Comparison of ENCODE assay signal across 8 cellular contexts in the genomic region with DNA sequence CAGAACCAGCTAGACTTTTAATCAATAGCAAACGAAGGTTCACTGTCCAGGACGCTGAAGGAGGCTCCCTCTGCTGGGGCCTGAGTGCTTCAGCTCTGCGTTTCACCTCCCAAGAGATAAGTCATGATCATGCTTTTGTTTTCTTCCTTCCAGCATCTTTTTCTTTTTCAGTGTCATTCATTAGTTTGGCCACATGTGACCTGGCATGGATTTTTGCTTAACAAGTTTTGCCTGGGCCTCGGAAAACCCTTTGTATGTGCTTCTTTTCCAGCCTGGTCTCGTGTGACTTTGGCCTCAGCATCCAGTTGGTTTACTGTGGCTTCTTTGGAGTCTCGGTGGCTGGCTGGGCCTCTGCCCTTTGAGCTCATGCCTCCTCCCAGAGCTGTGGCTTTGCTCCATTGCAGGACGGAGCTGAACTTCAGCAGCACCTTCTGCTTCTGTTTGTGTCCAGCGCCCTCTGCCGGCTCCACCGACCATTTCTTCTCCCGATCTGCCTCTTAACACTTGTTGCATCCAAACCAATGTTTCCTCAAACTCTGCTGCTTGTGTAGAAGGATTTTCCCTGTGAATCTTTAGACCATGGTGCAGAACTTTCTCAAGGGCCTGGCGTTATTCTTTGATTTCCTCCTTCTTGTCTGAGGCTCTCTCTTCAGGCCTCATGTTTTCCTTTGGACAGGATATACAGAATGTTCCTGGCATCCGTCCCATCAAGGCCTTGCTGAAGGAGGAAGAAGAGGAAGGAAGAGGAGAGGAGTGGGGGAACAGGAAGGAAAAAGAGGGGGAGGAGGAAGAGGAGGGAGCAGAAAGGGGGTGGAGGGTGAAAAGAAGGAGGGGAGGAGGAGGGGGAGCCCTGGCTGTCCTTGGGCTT. TPM values are rescaled to one million over a fixed set of nuclear protein-coding genes. Genes with fewer than 3 reads are reported as not detected.
DNase-seq lines count a peak whose midpoint lies in the region; ATAC-seq and TF ChIP-seq lines count a peak whose summit lies in the region.

No MANE protein-coding gene starts in this region.

- peak; percentile 68 to 83 (median 71) for TF ChIP-seq CTCF in HCT116 (IDR thresholded peaks at IDR 0.05 in 2 of 3, conservative IDR thresholded peaks at IDR 0.05 in 1 of 3; ENCODE audit: borderline replicate concordance in 1 of 3, insufficient read depth in 1 of 3, low read depth in 2 of 3, low read length in 2 of 3)

- H4K20me1 ChIP-seq in HCT116 (ENCODE audit: insufficient read depth): no peaks in the 10 kb centered on the region

- H2BK12ac ChIP-seq in mesenchymal stem cell (ENCODE audit: low read length in 2 of 2): no peak overlapping the region

- peak; percentile 82 for TF ChIP-seq RAD21 in HCT116 (IDR thresholded peaks at IDR 0.05; ENCODE audit: low read depth)

- POLR2A ChIA-PET in HCT116 (lab: Charles Lee): no interaction called here
- POLR2A ChIA-PET in activated CD4-positive, alpha-beta memory T cell treated with anti-CD3 and anti-CD28 coated beads, Interleukin-2, amount 10 ng/mL, durations not matched to agents 7 days and 5 days (lab: Charles Lee): interaction anchor here (0.9 to 1.0 kb wide), 2 partner anchors 25 to 295 kb away, joined by 3 read pairs; a partner anchor contains a TSS

- RAD21 ChIA-PET in HCT116 (lab: Charles Lee; ENCODE audit: low non-redundant PET in 1 of 2, low total read pairs in 2 of 2, uncharacterized antibody in 2 of 2, unreplicated experiment in 2 of 2): interaction anchor here (0.6 to 1.3 kb wide), 3 partner anchors 155 to 405 kb away, joined by 3 to 5 read pairs (median 3); no protein-coding TSS in a partner anchor

- DNase-seq in CD1c-positive myeloid dendritic cell (ENCODE audit: extremely low spot score): peak; percentile 80
- peak; percentile 73 for DNase-seq in HCT116 (ENCODE audit: low read depth, low spot score)
- peak; percentile 91 for DNase-seq in NCI-H82 (lab: John Stamatoyannopoulos, UW)
- DNase-seq in activated CD4-positive, alpha-beta memory T cell treated with anti-CD3 and anti-CD28 coated beads, Interleukin-2, amount 10 ng/mL, durations not matched to agents 7 days and 5 days: peak; percentile 83
- DNase-seq in effector memory CD8-positive, alpha-beta T cell: peak; percentile 63 to 65 (median 65)
- peak; percentile 94 for DNase-seq in mesenchymal stem cell
- peak; percentile 47 for DNase-seq in stimulated activated CD8-positive, alpha-beta memory T cell treated with anti-CD3 and anti-CD28 coated beads, Interleukin-15, amount 100 ng/mL, for 1 hour (ENCODE audit: low read depth)

- H2AK5ac ChIP-seq in mesenchymal stem cell (ENCODE audit: low read length, severe bottlenecking): no peak overlapping the region

- H3K79me2 ChIP-seq in HCT116 (ENCODE audit: insufficient read depth, low read length): no peaks in the 10 kb centered on the region

- H3K36me3 Mint-ChIP-seq in activated CD4-positive, alpha-beta memory T cell treated with anti-CD3 and anti-CD28 coated beads, Interleukin-2, amount 10 ng/mL, durations not matched to agents 7 days and 5 days (ENCODE audit: low read depth): peaks cover 5% of the 10 kb centered on the region
- H3K36me3 Mint-ChIP-seq in effector memory CD8-positive, alpha-beta T cell (ENCODE audit: insufficient read depth): peaks cover 42% of the 10 kb centered on the region

- H3K9ac ChIP-seq in HCT116 (ENCODE audit: low read length) (no peak overlapping the region), mesenchymal stem cell (ENCODE audit: low read length) (peak overlapping the region; percentile 66)

- H3K4ac ChIP-seq in mesenchymal stem cell (ENCODE audit: low read depth in 1 of 2, low read length in 2 of 2): peak overlapping the region in 1 of 2 experiments; percentile 13

- H3K27ac Mint-ChIP-seq in activated CD4-positive, alpha-beta memory T cell treated with anti-CD3 and anti-CD28 coated beads, Interleukin-2, amount 10 ng/mL, durations not matched to agents 7 days and 5 days: no peak overlapping the region
- peak overlapping the region in 1 of 2 donors; percentile 38 for H3K27ac Mint-ChIP-seq in effector memory CD8-positive, alpha-beta T cell

- H3K79me1 ChIP-seq in mesenchymal stem cell (replicated peaks; ENCODE audit: low read length, poor library complexity, severe bottlenecking): no peaks in the 10 kb centered on the region

- no peak overlapping the region for H2BK15ac ChIP-seq in mesenchymal stem cell (ENCODE audit: low read depth, poor library complexity, severe bottlenecking)

- H3K36me3 ChIP-seq in HCT116 (ENCODE audit: control insufficient read depth in 1 of 2, insufficient read depth in 2 of 2, low read length in 2 of 2) (peaks cover 6 to 8% of the 10 kb centered on the region in 2 experiments; a peak in 3 of 4 replicates), mesenchymal stem cell (ENCODE audit: control insufficient read depth in 1 of 2, insufficient read depth in 2 of 2, low read depth in 1 of 2, low read length in 2 of 2) (peaks cover 53 to 54% of the 10 kb centered on the region in 2 experiments)

- H3K4me1 Mint-ChIP-seq in activated CD4-positive, alpha-beta memory T cell treated with anti-CD3 and anti-CD28 coated beads, Interleukin-2, amount 10 ng/mL, durations not matched to agents 7 days and 5 days: peaks cover 20% of the 10 kb centered on the region
- H3K4me1 Mint-ChIP-seq in effector memory CD8-positive, alpha-beta T cell (ENCODE audit: low read depth in 2 of 2): peaks cover 4 to 5% of the 10 kb centered on the region in 2 donors

- H3K4me3 Mint-ChIP-seq in activated CD4-positive, alpha-beta memory T cell treated with anti-CD3 and anti-CD28 coated beads, Interleukin-2, amount 10 ng/mL, durations not matched to agents 7 days and 5 days: no peak overlapping the region
- no peak overlapping the region for H3K4me3 Mint-ChIP-seq in effector memory CD8-positive, alpha-beta T cell

- ATAC-seq in HCT116 (peak; percentile 83), HG02981 (IDR thresholded peaks at IDR 0.05; ENCODE audit: unreplicated experiment) (no peak)
- ATAC-seq in effector memory CD8-positive, alpha-beta T cell (replicated peaks): peak; percentile 70

- H3K4me2 ChIP-seq in HCT116 (ENCODE audit: low read length) (0 out of 2 replicates have a peak overlapping the region, but pooled peaks have one; percentile 20), mesenchymal stem cell (ENCODE audit: low read length, poor library complexity, severe bottlenecking) (no peak overlapping the region)

- H3K23ac ChIP-seq in mesenchymal stem cell (ENCODE audit: low read length in 2 of 2): no peak overlapping the region

- no peak overlapping the region for H3K4me3 ChIP-seq in HCT116 (replicated peaks in 1 of 2; ENCODE audit: low read depth in 1 of 2, low read length in 2 of 2)
- H3K4me3 ChIP-seq in mesenchymal stem cell (ENCODE audit: insufficient read depth in 1 of 2, low read depth in 1 of 2, low read length in 2 of 2): no peak overlapping the region

- no peak overlapping the region for H3K18ac ChIP-seq in mesenchymal stem cell (ENCODE audit: low read depth in 1 of 2, low read length in 2 of 2)

- H3K27me3 ChIP-seq in HCT116 (ENCODE audit: insufficient read depth, low read length) (no peaks in the 10 kb centered on the region), mesenchymal stem cell (ENCODE audit: control insufficient read depth in 1 of 2, insufficient read depth in 1 of 2, low read length in 2 of 2) (no peaks in the 10 kb centered on the region)

- no peaks in the 10 kb centered on the region for H3K27me3 Mint-ChIP-seq in activated CD4-positive, alpha-beta memory T cell treated with anti-CD3 and anti-CD28 coated beads, Interleukin-2, amount 10 ng/mL, durations not matched to agents 7 days and 5 days
- no peaks in the 10 kb centered on the region for H3K27me3 Mint-ChIP-seq in effector memory CD8-positive, alpha-beta T cell

- H2AFZ ChIP-seq in HCT116 (ENCODE audit: low read depth, low read length, poor library complexity, severe bottlenecking) (no peak overlapping the region), mesenchymal stem cell (ENCODE audit: low read depth, low read length) (no peak overlapping the region)

- H3K4me1 ChIP-seq in HCT116 (ENCODE audit: control insufficient read depth in 1 of 2, insufficient read depth in 2 of 2, low read length in 2 of 2) (peaks cover 3 to 13% of the 10 kb centered on the region in 2 experiments; a peak in 3 of 4 replicates), mesenchymal stem cell (ENCODE audit: control insufficient read depth, insufficient read depth, low read depth, low read length) (peaks cover 26% of the 10 kb centered on the region)

- H3K27ac ChIP-seq in HCT116 (ENCODE audit: low read depth, low read length) (peak overlapping the region; percentile 20), mesenchymal stem cell (ENCODE audit: low read length, poor library complexity, severe bottlenecking) (no peak overlapping the region)

- H3K9me2 ChIP-seq in HCT116 (ENCODE audit: insufficient read depth): no peaks in the 10 kb centered on the region

- no peaks in the 10 kb centered on the region for H3K9me3 Mint-ChIP-seq in activated CD4-positive, alpha-beta memory T cell treated with anti-CD3 and anti-CD28 coated beads, Interleukin-2, amount 10 ng/mL, durations not matched to agents 7 days and 5 days
- no peaks in the 10 kb centered on the region for H3K9me3 Mint-ChIP-seq in effector memory CD8-positive, alpha-beta T cell

- H2BK5ac ChIP-seq in mesenchymal stem cell (ENCODE audit: low read depth, low read length, poor library complexity, severe bottlenecking): no peak overlapping the region

- H4K8ac ChIP-seq in mesenchymal stem cell (ENCODE audit: low read length): peak overlapping the region; percentile 45

- CTCF ChIA-PET in HCT116 (lab: Charles Lee): interaction anchor here (0.6 to 2.5 kb wide), 15 partner anchors 10 to 591 kb away, joined by 3 to 17 read pairs (median 4); no protein-coding TSS in a partner anchor
- CTCF ChIA-PET in activated CD4-positive, alpha-beta memory T cell treated with anti-CD3 and anti-CD28 coated beads, Interleukin-2, amount 10 ng/mL, durations not matched to agents 7 days and 5 days (lab: Charles Lee): interaction anchor here (0.7 to 3.5 kb wide), 30 partner anchors 9 to 751 kb away, joined by 3 to 27 read pairs (median 4); a partner anchor contains a TSS

- no TSS peak for BruUV-seq in HCT116 (replicated peaks; lab: Mats Ljungman, UMichigan)

- no peak for TF ChIP-seq POLR2A in HCT116 (IDR thresholded peaks at IDR 0.05; ENCODE audit: borderline replicate concordance, extremely low read depth, insufficient read depth, insufficient read length)

- H4K91ac ChIP-seq in mesenchymal stem cell (ENCODE audit: low read length): peak overlapping the region; percentile 66

- no peak overlapping the region for H2BK120ac ChIP-seq in mesenchymal stem cell (ENCODE audit: low read depth, low read length)

- no peaks in the 10 kb centered on the region for H3K9me3 ChIP-seq in HCT116 (ENCODE audit: control insufficient read depth in 1 of 2, insufficient read depth in 1 of 2, low read depth in 1 of 2, low read length in 2 of 2)
- no peaks in the 10 kb centered on the region for H3K9me3 ChIP-seq in mesenchymal stem cell (ENCODE audit: control insufficient read depth, low read length)

- WGBS in mesenchymal stem cell: 31% methylated on average over 13 of the region's 13 CpGs

- intact Hi-C loops in HCT116 (cut with micrococcal nuclease): loop anchor here (1.0 to 5.0 kb wide), 2 partner anchors 103 to 341 kb away; no protein-coding TSS in a partner anchor

- no peak overlapping the region for H3K14ac ChIP-seq in mesenchymal stem cell (ENCODE audit: low read length in 2 of 2)

RNA-seq across cellular contexts. Expression of a gene that starts 23.6 kb away (rescaled TPM):
- 47.8 TPM for total RNA-seq in HCT116 (2021; ENCODE audit: unreplicated experiment)
- 31.0 and 34.8 TPM in 2 replicates for polyA plus RNA-seq in HCT116 (2012)
- 1 to 10 TPM; 2.7 to 3.7 TPM for total RNA-seq in activated CD4-positive, alpha-beta memory T cell treated with anti-CD3 and anti-CD28 coated beads, Interleukin-2, amount 10 ng/mL, durations not matched to agents 7 days and 5 days
- 3.5 TPM for polyA plus RNA-seq in mesenchymal stem cell (2013, experiment 1 of 2)
- polyA plus RNA-seq in mesenchymal stem cell (2013, experiment 2 of 2): 2.9 TPM

RNA-seq across cellular contexts. Expression of a gene that starts 25.0 kb away (rescaled TPM):
- 18.7 TPM for total RNA-seq in HCT116 (2021; ENCODE audit: unreplicated experiment)
- polyA plus RNA-seq in HCT116 (2012): 10.4 and 11.7 TPM in 2 replicates
- total RNA-seq in activated CD4-positive, alpha-beta memory T cell treated with anti-CD3 and anti-CD28 coated beads, Interleukin-2, amount 10 ng/mL, durations not matched to agents 7 days and 5 days: 1 to 10 TPM; 8.7 to 9.2 TPM
- 1.1 TPM for polyA plus RNA-seq in mesenchymal stem cell (2013, experiment 1 of 2)
- 1.1 TPM for polyA plus RNA-seq in mesenchymal stem cell (2013, experiment 2 of 2)

RNA-seq across cellular contexts. Expression of a gene that starts 56.9 kb away (rescaled TPM):
- total RNA-seq in HCT116 (2021; ENCODE audit: unreplicated experiment): 19.4 TPM
- polyA plus RNA-seq in HCT116 (2012): 12.8 and 18.0 TPM in 2 replicates
- 1 to 10 TPM; 5.4 to 7.0 TPM for total RNA-seq in activated CD4-positive, alpha-beta memory T cell treated with anti-CD3 and anti-CD28 coated beads, Interleukin-2, amount 10 ng/mL, durations not matched to agents 7 days and 5 days
- 15.5 TPM for polyA plus RNA-seq in mesenchymal stem cell (2013, experiment 1 of 2)
- 15.2 TPM for polyA plus RNA-seq in mesenchymal stem cell (2013, experiment 2 of 2)

RNA-seq across cellular contexts. Expression of a gene that starts 59.9 kb away (rescaled TPM):
- total RNA-seq in HCT116 (2021; ENCODE audit: unreplicated experiment): 53.4 TPM
- 28.7 and 32.4 TPM in 2 replicates for polyA plus RNA-seq in HCT116 (2012)
- 10 to 100 TPM; 50.8 to 54.3 TPM for total RNA-seq in activated CD4-positive, alpha-beta memory T cell treated with anti-CD3 and anti-CD28 coated beads, Interleukin-2, amount 10 ng/mL, durations not matched to agents 7 days and 5 days
- 19.8 TPM for polyA plus RNA-seq in mesenchymal stem cell (2013, experiment 1 of 2)
- 20.1 TPM for polyA plus RNA-seq in mesenchymal stem cell (2013, experiment 2 of 2)

Comparison
In these comparisons a context has a peak if more than half of its experiments do, and no peak if none do; other contexts are left out.
1. RNA of a gene that starts 23.6 kb away (total RNA-seq): 47.8 TPM in HCT116 (single experiment); 2.7 to 3.7 TPM in activated CD4-positive, alpha-beta memory T cell treated with anti-CD3 and anti-CD28 coated beads, Interleukin-2, amount 10 ng/mL, durations not matched to agents 7 days and 5 days; every median in the first group is over 10 times any median in the second.
2. Peak in every context shown above with its lines, with median percentiles within 50 percentile points of each other: DNase-seq.